ENCODE assay signal across 22 cellular contexts in genomic region chr18:48792611-48793368, GRCh38.
DNase-seq lines count a peak whose midpoint lies in the region; ATAC-seq and TF ChIP-seq lines count a peak whose summit lies in the region.
"Had no signal": no experiment of that assay in that cellular context is flagged by ENCODE, and none has a peak within 500 bp of the region (broad histone marks: within the 10 kb centered on the region; RNA-seq: fewer than 3 reads in every experiment).

No MANE protein-coding gene starts in this region.

- 83% methylated on average over 2 of the region's 4 CpGs for WGBS in right lobe of liver (ENCODE audit: insufficient coverage, low coverage, low lambda C conversion rate, missing lambda C conversion rate)
- WGBS in suprapubic skin: 99% methylated on average over 4 of the region's 4 CpGs

- H3K9me3 ChIP-seq in right lobe of liver (no peaks in the 10 kb centered on the region), suprapubic skin (no peaks in the 10 kb centered on the region)
- H3K9me3 ChIP-seq in naive thymus-derived CD4-positive, alpha-beta T cell (ENCODE audit: control insufficient read depth in 2 of 3, low read length in 3 of 3): no peaks in the 10 kb centered on the region
- H3K9me3 ChIP-seq: A549; BLaER1 treated with 17β-estradiol and CSF1 and Interleukin-3, amounts not matched to agents 10 nM and 100 nM; esophagus muscularis mucosa; ovary; stomach had no signal

- H3K27me3 Mint-ChIP-seq in activated naive CD8-positive, alpha-beta T cell treated with anti-CD3 and anti-CD28 coated beads, Interleukin-2, amount 10 ng/mL, durations not matched to agents 7 days and 5 days: peaks cover 7% of the 10 kb centered on the region
- no peaks in the 10 kb centered on the region for H3K27me3 Mint-ChIP-seq in activated naive CD8-positive, alpha-beta T cell treated with anti-CD3 and anti-CD28 coated beads for 36 hours
- no peaks in the 10 kb centered on the region for H3K27me3 Mint-ChIP-seq in activated B cell treated with CpG ODN at 0.5 μM for 24 hours
- no peaks in the 10 kb centered on the region for H3K27me3 Mint-ChIP-seq in naive thymus-derived CD4-positive, alpha-beta T cell

- DNase-seq in activated naive CD8-positive, alpha-beta T cell treated with anti-CD3 and anti-CD28 coated beads, Interleukin-2, amount 10 ng/mL, durations not matched to agents 7 days and 5 days: peak; percentile 3
- no peak for DNase-seq in activated naive CD8-positive, alpha-beta T cell treated with anti-CD3 and anti-CD28 coated beads for 36 hours
- DNase-seq in activated B cell treated with CpG ODN at 0.5 μM for 24 hours: peak; percentile 3
- peak in 2 of 3 donors; percentile 3 to 6 for DNase-seq in right lobe of liver
- DNase-seq in suprapubic skin (ENCODE audit: low spot score in 2 of 2): peak; percentile 16 to 57
- no peak for DNase-seq in midbrain (lab: John Stamatoyannopoulos, UW)
- no peak for DNase-seq in naive thymus-derived CD4-positive, alpha-beta T cell
- DNase-seq: activated CD4-positive, alpha-beta T cell treated with anti-CD3 and anti-CD28 coated beads for 1 hour; effector CD4-positive, alpha-beta T cell; NCI-H226; NK-92 treated with Interleukin-12 subunit alpha and Interleukin-12 subunit beta, amount 100 ng/mL, for 24 hours; stimulated activated CD4-positive, alpha-beta T cell treated with anti-CD3 and anti-CD28 coated beads, Interleukin-2, amount 100 ng/mL, for 48 hours; stomach; T-helper 9 cell had no signal

- TF ChIP-seq CTCF in activated B cell treated with CpG ODN at 0.5 μM for 24 hours (IDR thresholded peaks at IDR 0.05) (no peak), right lobe of liver (IDR thresholded peaks at IDR 0.05) (no peak), suprapubic skin (IDR thresholded peaks at IDR 0.05) (no peak)

- no peak for ATAC-seq in activated naive CD8-positive, alpha-beta T cell treated with anti-CD3 and anti-CD28 coated beads, Interleukin-2, amount 10 ng/mL, durations not matched to agents 7 days and 5 days (ENCODE audit: low read depth)
- no peak for ATAC-seq in activated B cell treated with CpG ODN at 0.5 μM for 24 hours (ENCODE audit: low read depth)
- no peak for ATAC-seq in right lobe of liver
- ATAC-seq in naive thymus-derived CD4-positive, alpha-beta T cell: no peak
- no peak for ATAC-seq in GM21825 (IDR thresholded peaks at IDR 0.05; ENCODE audit: unreplicated experiment)
- ATAC-seq: A549, left lobe of liver, SK-N-SH treated with all-trans-retinoic acid at 6 μM for 48 hours had no signal

- no peak for TF ChIP-seq EP300 in suprapubic skin (IDR thresholded peaks at IDR 0.05)

- H3K36me3 ChIP-seq in right lobe of liver (peaks cover 0 to under 1% (median 0%) of the 10 kb centered on the region in 4 donors), suprapubic skin (no peaks in the 10 kb centered on the region)
- H3K36me3 ChIP-seq in naive thymus-derived CD4-positive, alpha-beta T cell (ENCODE audit: control insufficient read depth in 2 of 3, insufficient read depth in 3 of 3, low read length in 3 of 3): no peaks in the 10 kb centered on the region
- H3K36me3 ChIP-seq: cardiac muscle cell, ovary had no signal

- POLR2A ChIA-PET in activated naive CD8-positive, alpha-beta T cell treated with anti-CD3 and anti-CD28 coated beads, Interleukin-2, amount 10 ng/mL, durations not matched to agents 7 days and 5 days (lab: Charles Lee): no interaction called here
- POLR2A ChIA-PET in activated B cell treated with CpG ODN at 0.5 μM for 24 hours (lab: Charles Lee): no interaction called here
- POLR2A ChIA-PET in naive thymus-derived CD4-positive, alpha-beta T cell (lab: Charles Lee): no interaction called here

- peaks cover 4% of the 10 kb centered on the region for H3K9me3 Mint-ChIP-seq in activated naive CD8-positive, alpha-beta T cell treated with anti-CD3 and anti-CD28 coated beads, Interleukin-2, amount 10 ng/mL, durations not matched to agents 7 days and 5 days
- H3K9me3 Mint-ChIP-seq in activated naive CD8-positive, alpha-beta T cell treated with anti-CD3 and anti-CD28 coated beads for 36 hours: no peaks in the 10 kb centered on the region
- H3K9me3 Mint-ChIP-seq in activated B cell treated with CpG ODN at 0.5 μM for 24 hours: no peaks in the 10 kb centered on the region
- peaks cover 0 to 12% (median 0%) of the 10 kb centered on the region in 11 donors for H3K9me3 Mint-ChIP-seq in naive thymus-derived CD4-positive, alpha-beta T cell

- CTCF ChIA-PET in activated B cell treated with CpG ODN at 0.5 μM for 24 hours (lab: Charles Lee): interaction anchor here (2.0 kb wide), 1 partner anchor 15 kb away, joined by 6 read pairs; no protein-coding TSS in a partner anchor
- CTCF ChIA-PET in naive thymus-derived CD4-positive, alpha-beta T cell (lab: Charles Lee): no interaction called here

- peaks cover 7% of the 10 kb centered on the region for H3K36me3 Mint-ChIP-seq in activated naive CD8-positive, alpha-beta T cell treated with anti-CD3 and anti-CD28 coated beads, Interleukin-2, amount 10 ng/mL, durations not matched to agents 7 days and 5 days
- H3K36me3 Mint-ChIP-seq in activated naive CD8-positive, alpha-beta T cell treated with anti-CD3 and anti-CD28 coated beads for 36 hours: no peaks in the 10 kb centered on the region
- no peaks in the 10 kb centered on the region for H3K36me3 Mint-ChIP-seq in activated B cell treated with CpG ODN at 0.5 μM for 24 hours (ENCODE audit: low read depth)
- H3K36me3 Mint-ChIP-seq in naive thymus-derived CD4-positive, alpha-beta T cell: peaks cover 0 to 18% (median 0%) of the 10 kb centered on the region in 5 donors

- H3K4me3 ChIP-seq in right lobe of liver (no peak overlapping the region), suprapubic skin (no peak overlapping the region)
- no peak overlapping the region for H3K4me3 ChIP-seq in naive thymus-derived CD4-positive, alpha-beta T cell (ENCODE audit: low read length)
- H3K4me3 ChIP-seq: A549; BLaER1 treated with 17β-estradiol and CSF1 and Interleukin-3, amounts not matched to agents 10 nM and 100 nM; cardiac muscle cell; esophagus muscularis mucosa; ovary; stomach had no signal

- intact Hi-C loops in activated B cell treated with CpG ODN at 0.5 μM for 24 hours (cut with micrococcal nuclease): no loop called here
- intact Hi-C loops in right lobe of liver (cut with DNase I): loop anchor here in 1 of 2 donors (10.0 kb wide), 1 partner anchor 172 kb away; no protein-coding TSS in a partner anchor
- intact Hi-C loops in naive thymus-derived CD4-positive, alpha-beta T cell (cut with micrococcal nuclease): no loop called here

- peaks cover 9% of the 10 kb centered on the region for H3K4me1 Mint-ChIP-seq in activated naive CD8-positive, alpha-beta T cell treated with anti-CD3 and anti-CD28 coated beads, Interleukin-2, amount 10 ng/mL, durations not matched to agents 7 days and 5 days
- H3K4me1 Mint-ChIP-seq in activated naive CD8-positive, alpha-beta T cell treated with anti-CD3 and anti-CD28 coated beads for 36 hours: no peaks in the 10 kb centered on the region
- H3K4me1 Mint-ChIP-seq in activated B cell treated with CpG ODN at 0.5 μM for 24 hours: peaks cover 23% of the 10 kb centered on the region
- peaks cover 0 to 12% (median 4%) of the 10 kb centered on the region in 7 donors for H3K4me1 Mint-ChIP-seq in naive thymus-derived CD4-positive, alpha-beta T cell

- H3K4me1 ChIP-seq in right lobe of liver: peaks cover 0 to 7% (median 0%) of the 10 kb centered on the region in 4 donors
- peaks cover 12% of the 10 kb centered on the region for H3K4me1 ChIP-seq in suprapubic skin
- peaks cover 0 to under 1% of the 10 kb centered on the region in 2 donors for H3K4me1 ChIP-seq in naive thymus-derived CD4-positive, alpha-beta T cell (ENCODE audit: control insufficient read depth in 2 of 2, insufficient read depth in 2 of 2, low read length in 2 of 2)
- H3K4me1 ChIP-seq: A549 had no signal

- H3K27ac ChIP-seq in right lobe of liver: no peak overlapping the region
- no peak overlapping the region for H3K27ac ChIP-seq in suprapubic skin
- no peak overlapping the region for H3K27ac ChIP-seq in naive thymus-derived CD4-positive, alpha-beta T cell (ENCODE audit: low read depth, low read length)
- H3K27ac ChIP-seq: A549; BLaER1 treated with 17β-estradiol and CSF1 and Interleukin-3, amounts not matched to agents 10 nM and 100 nM; cardiac muscle cell; esophagus muscularis mucosa; ovary; stomach had no signal

- H3K27me3 ChIP-seq in right lobe of liver (no peaks in the 10 kb centered on the region), suprapubic skin (no peaks in the 10 kb centered on the region)
- no peaks in the 10 kb centered on the region for H3K27me3 ChIP-seq in naive thymus-derived CD4-positive, alpha-beta T cell (ENCODE audit: control insufficient read depth in 2 of 2, insufficient read depth in 2 of 2, low read length in 2 of 2)
- H3K27me3 ChIP-seq: cardiac muscle cell, esophagus muscularis mucosa, ovary, stomach had no signal

- TF ChIP-seq POLR2A in right lobe of liver (IDR thresholded peaks at IDR 0.05) (no peak), suprapubic skin (IDR thresholded peaks at IDR 0.05) (no peak)

- no peak overlapping the region for H3K4me3 Mint-ChIP-seq in activated naive CD8-positive, alpha-beta T cell treated with anti-CD3 and anti-CD28 coated beads, Interleukin-2, amount 10 ng/mL, durations not matched to agents 7 days and 5 days
- H3K4me3 Mint-ChIP-seq in activated naive CD8-positive, alpha-beta T cell treated with anti-CD3 and anti-CD28 coated beads for 36 hours: no peak overlapping the region
- H3K4me3 Mint-ChIP-seq in activated B cell treated with CpG ODN at 0.5 μM for 24 hours: no peak overlapping the region
- no peak overlapping the region for H3K4me3 Mint-ChIP-seq in naive thymus-derived CD4-positive, alpha-beta T cell

- no peak overlapping the region for H3K27ac Mint-ChIP-seq in activated naive CD8-positive, alpha-beta T cell treated with anti-CD3 and anti-CD28 coated beads, Interleukin-2, amount 10 ng/mL, durations not matched to agents 7 days and 5 days
- H3K27ac Mint-ChIP-seq in activated naive CD8-positive, alpha-beta T cell treated with anti-CD3 and anti-CD28 coated beads for 36 hours: no peak overlapping the region
- no peak overlapping the region for H3K27ac Mint-ChIP-seq in activated B cell treated with CpG ODN at 0.5 μM for 24 hours
- H3K27ac Mint-ChIP-seq in naive thymus-derived CD4-positive, alpha-beta T cell: peak overlapping the region in 1 of 9 donors; percentile 89

Comparison
In these comparisons a context has a peak if more than half of its experiments do, and no peak if none do; other contexts are left out.
1. DNase-seq: peak in activated naive CD8-positive, alpha-beta T cell treated with anti-CD3 and anti-CD28 coated beads, Interleukin-2, amount 10 ng/mL, durations not matched to agents 7 days and 5 days (single experiment), activated B cell treated with CpG ODN at 0.5 μM for 24 hours (single experiment), right lobe of liver (2 of 3) and suprapubic skin (2 of 2); none in activated naive CD8-positive, alpha-beta T cell treated with anti-CD3 and anti-CD28 coated beads for 36 hours (single experiment), midbrain (single experiment) and naive thymus-derived CD4-positive, alpha-beta T cell (0 of 9).